ENCODE assay signal across 12 cellular contexts in genomic region chr20:54063998-54064676, GRCh38. TPM values are rescaled to one million over a fixed set of nuclear protein-coding genes. Genes with fewer than 3 reads are reported as not detected.
DNase-seq lines count a peak whose midpoint lies in the region; ATAC-seq, FAIRE-seq and TF ChIP-seq lines count a peak whose summit lies in the region.
"Had no signal": no experiment of that assay in that cellular context is flagged by ENCODE, and none has a peak within 500 bp of the region (broad histone marks: within the 10 kb centered on the region; RNA-seq: fewer than 3 reads in every experiment).

No MANE protein-coding gene starts in this region.

- FAIRE-seq in GM12878 (lab: Jason Lieb, UNC): no peak

- H3K9ac ChIP-seq in GM12878 (ENCODE audit: control insufficient read depth, insufficient read depth, low read length): peak overlapping the region; percentile 64

- BruUV-seq in GM12878 (replicated peaks; lab: Mats Ljungman, UMichigan): no TSS peak

- peak overlapping the region; percentile 10; the same call in 1 of the 2 replicates for H3K4me3 ChIP-seq in GM12878

- no peak for TF ChIP-seq CTCF in GM12878 (IDR thresholded peaks at IDR 0.05 in 2 of 3, conservative IDR thresholded peaks at IDR 0.05 in 1 of 3; ENCODE audit: control insufficient read depth in 2 of 3, extremely low read depth in 1 of 3, insufficient read depth in 1 of 3, low read depth in 3 of 3, low read length in 3 of 3)

- RAD21 ChIA-PET in GM12878 (lab: Charles Lee; ENCODE audit: unreplicated experiment): interaction anchor here (0.7 to 5.7 kb wide), 23 partner anchors 14 to 837 kb away, joined by 3 to 71 read pairs (median 4); no protein-coding TSS in a partner anchor

- in situ Hi-C loops in GM12878 (cut with MboI): loop anchor here (5.0 to 10.0 kb wide), 3 partner anchors 122 to 649 kb away; no protein-coding TSS in a partner anchor

- 0% methylated on average over 11 of the region's 11 CpGs for WGBS in GM12878 (ENCODE audit: insufficient coverage, insufficient replicate concordance, low lambda C conversion rate, missing lambda C conversion rate)

- intact Hi-C loops in GM12878 (cut with micrococcal nuclease; ENCODE audit: unreplicated experiment): loop anchor here (5.0 to 10.0 kb wide), 4 partner anchors 47 to 652 kb away; no protein-coding TSS in a partner anchor
- intact Hi-C loops in cardiac septum (cut with DNase I): loop anchor here (5.0 kb wide), 1 partner anchor 487 kb away; no protein-coding TSS in a partner anchor

- ATAC-seq in HG03565 (IDR thresholded peaks at IDR 0.05; ENCODE audit: unreplicated experiment) (peak; percentile 22), GM12878 (peak; percentile 77), HG03097 (IDR thresholded peaks at IDR 0.05; ENCODE audit: low FRiP score, unreplicated experiment) (no peak), HG03342 (IDR thresholded peaks at IDR 0.05; ENCODE audit: unreplicated experiment) (no peak)
- ATAC-seq in stimulated activated naive CD8-positive, alpha-beta T cell treated with anti-CD3 and anti-CD28 coated beads, Interleukin-15, Interleukin-2, amounts not matched to agents 100 U/mL and 50 U/mL, for 24 hours: peak; percentile 84

- peak; percentile 5 to 67; a peak in 1 of 4 replicates for TF ChIP-seq EP300 in GM12878 (IDR thresholded peaks at IDR 0.05; ENCODE audit: borderline replicate concordance in 1 of 2, control insufficient read depth in 1 of 2, low read depth in 2 of 2, low read length in 2 of 2)

- H3K27me3 ChIP-seq in GM12878 (replicated peaks in 1 of 2; ENCODE audit: control insufficient read depth in 2 of 2, insufficient read depth in 2 of 2, low read length in 1 of 2): no peaks in the 10 kb centered on the region

- POLR2A ChIA-PET in GM12878 (lab: Charles Lee): interaction anchor here (0.5 to 1.8 kb wide), 4 partner anchors 129 to 544 kb away, joined by 4 to 9 read pairs (median 4); no protein-coding TSS in a partner anchor

- H2AFZ ChIP-seq in GM12878 (ENCODE audit: control insufficient read depth, low read depth, low read length): peak overlapping the region; percentile 65

- H4K20me1 ChIP-seq in GM12878 (ENCODE audit: control insufficient read depth, insufficient read depth): no peaks in the 10 kb centered on the region

- no peaks in the 10 kb centered on the region for H3K36me3 ChIP-seq in GM12878 (ENCODE audit: control insufficient read depth in 2 of 2, insufficient read depth in 2 of 2, low read length in 1 of 2)

- H3K4me1 ChIP-seq in GM12878 (ENCODE audit: control insufficient read depth, insufficient read depth, low read length): peaks cover 31% of the 10 kb centered on the region

- H3K9me3 ChIP-seq in GM12878 (replicated peaks; ENCODE audit: control insufficient read depth, insufficient read depth, low read length): peaks cover 1% of the 10 kb centered on the region; the same call in 2 of the 3 replicates

- H3K79me2 ChIP-seq in GM12878 (ENCODE audit: control insufficient read depth, insufficient read depth, low read length): no peaks in the 10 kb centered on the region

- H3K27ac ChIP-seq in GM12878 (ENCODE audit: control insufficient read depth, insufficient read depth): peak overlapping the region; percentile 73

- no peak for TF ChIP-seq RAD21 in GM12878 (IDR thresholded peaks at IDR 0.05; ENCODE audit: insufficient read depth, low read depth, low read length)

- H3K4me2 ChIP-seq in GM12878 (ENCODE audit: control insufficient read depth, insufficient read depth): peak overlapping the region; percentile 82

- SMC1A ChIA-PET in GM12878 (lab: Charles Lee; ENCODE audit: uncharacterized antibody, unreplicated experiment): interaction anchor here (0.7 to 6.8 kb wide), 30 partner anchors 13 to 1082 kb away, joined by 3 to 110 read pairs (median 4); no protein-coding TSS in a partner anchor

- DNase-seq in activated effector memory CD4-positive, alpha-beta T cell treated with anti-CD3 and anti-CD28 coated beads, Interleukin-2, amount 50 U/mL, for 16 hours: peak; percentile 68
- no peak for DNase-seq in activated effector memory CD4-positive, alpha-beta T cell treated with Interleukin-2 at 50 U/mL for 16 hours
- DNase-seq in GM12878 (ENCODE audit: low read depth, low spot score) (peak; percentile 79), cardiac septum (ENCODE audit: low spot score) (no peak)
- peak; percentile 67 for DNase-seq in stimulated activated naive CD8-positive, alpha-beta T cell treated with anti-CD3 and anti-CD28 coated beads, Interleukin-15, Interleukin-2, amounts not matched to agents 100 U/mL and 50 U/mL, for 24 hours
- DNase-seq: HCEC 1CT, head of caudate nucleus, SHP77 had no signal

- no peak for TF ChIP-seq POLR2A in GM12878 (IDR thresholded peaks at IDR 0.05; ENCODE audit: low read depth, low read length)

- CTCF ChIA-PET in GM12878 (lab: Yijun Ruan, JAX): interaction anchor here (0.5 to 6.5 kb wide), 26 partner anchors 10 to 1950 kb away, joined by 3 to 116 read pairs (median 4); no protein-coding TSS in a partner anchor

TF ChIP-seq in GM12878, 131 proteins besides CTCF, POLR2A, EP300 and RAD21 (continues in another document):
- TF ChIP-seq SIX5 (IDR thresholded peaks at IDR 0.05; ENCODE audit: low read depth, low read length, severe bottlenecking): no peak
- no peak for TF ChIP-seq KLF5 (IDR thresholded peaks at IDR 0.05; ENCODE audit: partially characterized antibody)
- no peak for TF ChIP-seq ZNF622 (IDR thresholded peaks at IDR 0.05)
- no peak for TF ChIP-seq ZZZ3 (IDR thresholded peaks at IDR 0.05; ENCODE audit: control insufficient read depth, insufficient read length, low read depth)
- no peak for TF ChIP-seq STAT1 (conservative IDR thresholded peaks at IDR 0.05)
- no peak for TF ChIP-seq NR2C1 (IDR thresholded peaks at IDR 0.05)
- TF ChIP-seq BCL3 (IDR thresholded peaks at IDR 0.05; ENCODE audit: borderline replicate concordance, insufficient read depth, low read depth, low read length, poor library complexity, severe bottlenecking): peak; percentile 33
- TF ChIP-seq STAT3 (IDR thresholded peaks at IDR 0.05; ENCODE audit: low read depth, low read length): no peak
- no peak for TF ChIP-seq NR2C2 (IDR thresholded peaks at IDR 0.05; ENCODE audit: borderline replicate concordance, control insufficient read depth, insufficient read length, low read depth)
- no peak for TF ChIP-seq SUZ12 (IDR thresholded peaks at IDR 0.05; ENCODE audit: unreplicated experiment)
- TF ChIP-seq ATF3 (IDR thresholded peaks at IDR 0.05; ENCODE audit: borderline replicate concordance, extremely low read depth, low read depth, low read length): no peak
- no peak for TF ChIP-seq SMAD5 (IDR thresholded peaks at IDR 0.05; ENCODE audit: low read depth)

RNA-seq across cellular contexts. Expression of gene BCAS1, which starts 6.3 kb away (rescaled TPM):
- 1.1 and 1.2 TPM in 2 replicates for total RNA-seq in GM12878 (2013; cell fraction: nucleolus; rRNA removed)
- total RNA-seq in GM12878 (2014; rRNA removed) (0.45 and 0.54 TPM in 2 replicates), GM12878 (2014; rRNA removed; fragmentation: Illumina TruSeq; extraction: Trizol) (0.72 and 0.78 TPM in 2 replicates), GM12878 (2021) (0.56 TPM in 2 replicates), cardiac septum (not detected)
- 2.0 TPM for polyA plus RNA-seq in GM12878 (2011; ENCODE audit: low read depth)
- polyA plus RNA-seq in GM12878 (2011; rRNA removed) (0.24 and 0.34 TPM in 2 replicates), GM12878 (2014; fragmentation: Illumina TruSeq; extraction: Trizol) (0.87 and 1.00 TPM in 2 replicates), GM12878 (2014; fragmentation: Nextera tagmentation; extraction: Ambion mirVana) (under 1 TPM; 0.21 to 0.51 TPM), GM12878 (2014; rRNA removed) (0.67 and 0.74 TPM in 2 replicates), GM12878 (2016; fragmentation: Nextera tagmentation; extraction: Ambion mirVana) (1 to 10 TPM in 1 of 2 experiments, under 1 TPM in 1; 0.54 to 1.4 TPM)
- 0.23 and 0.25 TPM in 2 replicates for polyA plus RNA-seq in GM12878 (2011; cell fraction: cytosol; rRNA removed)
- polyA plus RNA-seq in GM12878 (2011; cell fraction: nucleus; rRNA removed): 0.51 and 0.66 TPM in 2 replicates
- 3.0 and 5.4 TPM in 2 replicates for polyA plus RNA-seq in GM12878 (2012)
- polyA minus RNA-seq in GM12878 (2011; rRNA and poly(A)+ RNA removed): 0.67 and 0.80 TPM in 2 replicates
- not detected in 2 replicates for polyA minus RNA-seq in GM12878 (2011; cell fraction: cytosol; rRNA and poly(A)+ RNA removed)
- polyA minus RNA-seq in GM12878 (2011; cell fraction: nucleus; rRNA and poly(A)+ RNA removed): 0.96 and 0.97 TPM in 2 replicates
- total RNA-seq: subcutaneous adipose tissue had no signal

Comparison
In these comparisons a context has a peak if more than half of its experiments do, and no peak if none do; other contexts are left out.
1. DNase-seq: peak in activated effector memory CD4-positive, alpha-beta T cell treated with anti-CD3 and anti-CD28 coated beads, Interleukin-2, amount 50 U/mL, for 16 hours (single experiment), GM12878 (single experiment) and stimulated activated naive CD8-positive, alpha-beta T cell treated with anti-CD3 and anti-CD28 coated beads, Interleukin-15, Interleukin-2, amounts not matched to agents 100 U/mL and 50 U/mL, for 24 hours (single experiment); none in activated effector memory CD4-positive, alpha-beta T cell treated with Interleukin-2 at 50 U/mL for 16 hours (single experiment) and cardiac septum (single experiment).
2. ATAC-seq: peak in HG03565 (single experiment), GM12878 (single experiment) and stimulated activated naive CD8-positive, alpha-beta T cell treated with anti-CD3 and anti-CD28 coated beads, Interleukin-15, Interleukin-2, amounts not matched to agents 100 U/mL and 50 U/mL, for 24 hours (single experiment); none in HG03097 (single experiment) and HG03342 (single experiment).